Comparison of ENCODE assay signal across 7 cellular contexts in the genomic region with DNA sequence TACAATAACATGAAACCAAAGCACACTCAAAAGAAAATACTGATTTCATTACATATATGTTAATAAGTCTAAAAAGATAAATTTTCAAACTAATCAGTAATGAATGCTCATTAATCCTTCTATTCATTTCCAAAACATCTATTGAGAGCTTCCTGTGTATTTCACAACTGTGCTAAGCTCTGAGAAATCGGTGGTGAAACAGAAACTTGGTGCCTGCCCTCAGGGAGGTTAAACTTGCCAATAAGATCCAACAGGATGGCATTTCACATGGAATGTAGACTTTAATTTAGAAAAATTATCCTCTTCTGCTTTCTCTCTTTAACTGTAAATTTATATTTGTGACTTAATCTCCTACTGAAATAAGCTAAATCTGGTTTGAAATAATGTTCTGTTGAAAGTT.
"Had no signal": no experiment of that assay in that cellular context is flagged by ENCODE, and none has a peak within 500 bp of the region (broad histone marks: within the 10 kb centered on the region; RNA-seq: fewer than 3 reads in every experiment).

No MANE protein-coding gene starts in this region.

- H3K9me3 Mint-ChIP-seq: GM23338, H9 had no signal

- H3K27ac Mint-ChIP-seq: GM23338, H9 had no signal

- H2AFZ ChIP-seq: GM23338 had no signal

- H3K4me3 ChIP-seq: GM23338 had no signal

- H3K4me1 Mint-ChIP-seq: GM23338, H9 had no signal

- DNase-seq: H9, HCEC 1CT, KBM-7 had no signal

- ATAC-seq: GM23338, HepG2 had no signal

- H3K27ac ChIP-seq: HL-60 had no signal

- H3K4me3 Mint-ChIP-seq: GM23338, H9, IgD-negative memory B cell had no signal

- H3K4me2 ChIP-seq: GM23338 had no signal
